Comparison of ENCODE assay signal across 8 cellular contexts in the genomic region with DNA sequence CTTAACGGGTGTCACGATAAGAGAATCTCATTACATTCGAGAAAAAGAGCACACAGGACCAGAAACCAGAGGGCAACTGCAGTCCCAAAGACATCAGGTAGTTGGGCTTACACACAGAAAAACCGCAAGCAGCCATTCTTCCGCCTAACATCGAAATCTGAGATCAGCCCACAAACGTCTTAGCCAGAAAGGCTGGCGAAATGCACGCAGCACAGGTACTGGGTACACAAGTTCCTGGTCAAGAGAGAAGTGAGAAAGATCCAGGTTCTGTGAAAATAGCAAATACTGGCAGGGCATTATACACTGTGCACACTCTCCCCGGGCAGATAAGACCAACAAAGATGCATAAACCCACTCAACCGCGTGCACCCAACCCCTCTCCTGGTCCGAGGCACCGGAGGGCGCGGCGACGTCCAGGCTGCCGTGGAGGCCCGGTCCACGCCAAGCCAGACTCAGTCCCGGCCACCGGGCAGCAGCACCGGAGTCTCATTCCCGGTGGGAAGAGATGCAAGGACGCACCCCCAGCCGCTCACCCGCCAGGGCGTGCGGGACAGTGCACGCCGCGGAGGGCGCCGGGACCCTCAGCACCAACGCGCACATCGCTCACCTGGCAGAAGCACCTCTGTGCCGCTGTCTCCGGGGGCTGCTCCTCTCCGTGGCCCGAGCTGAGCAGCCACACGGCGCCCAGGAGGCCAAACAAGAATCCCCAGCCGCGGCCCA. TPM values are rescaled to one million over a fixed set of nuclear protein-coding genes. Genes with fewer than 3 reads are reported as not detected.
DNase-seq lines count a peak whose midpoint lies in the region; ATAC-seq and TF ChIP-seq lines count a peak whose summit lies in the region.

No MANE protein-coding gene starts in this region.

- H4K20me1 ChIP-seq in OCI-LY1 (ENCODE audit: insufficient read depth, low read length) (no peaks in the 10 kb centered on the region), neural cell (ENCODE audit: insufficient read depth) (peaks cover 2% of the 10 kb centered on the region)

- H3K9ac ChIP-seq in OCI-LY1 (ENCODE audit: low read length), result peak overlapping the region; percentile 88
- H3K9ac ChIP-seq in neural cell (ENCODE audit: low read length), result peak overlapping the region; percentile 93

- H3K36me3 ChIP-seq in OCI-LY1 (ENCODE audit: insufficient read depth, low read length) (no peaks in the 10 kb centered on the region), neural cell (ENCODE audit: insufficient read depth, low read length) (no peaks in the 10 kb centered on the region)

- H3K9me3 ChIP-seq in OCI-LY1 (ENCODE audit: low read length) (no peaks in the 10 kb centered on the region), neural cell (ENCODE audit: low read length) (no peaks in the 10 kb centered on the region)

- H3K4me3 ChIP-seq in OCI-LY1 (ENCODE audit: low read depth, low read length, poor library complexity, severe bottlenecking), result peak overlapping the region; percentile 91
- peak overlapping the region; percentile 75 for H3K4me3 ChIP-seq in fibroblast of mammary gland (ENCODE audit: control insufficient read depth, low read depth, low read length)
- H3K4me3 ChIP-seq in neural cell (ENCODE audit: low read length), result peak overlapping the region; percentile 99

- ATAC-seq in HG03378 (IDR thresholded peaks at IDR 0.05; ENCODE audit: unreplicated experiment), result peak; percentile 68

- no peaks in the 10 kb centered on the region for H3F3A ChIP-seq in OCI-LY1 (ENCODE audit: insufficient read depth, low read length)
- peaks cover 5% of the 10 kb centered on the region for H3F3A ChIP-seq in neural cell (ENCODE audit: insufficient read depth, low read length, poor library complexity, severe bottlenecking)

- H3K27ac ChIP-seq in OCI-LY1 (ENCODE audit: low read depth, low read length, poor library complexity, severe bottlenecking) (peak overlapping the region; percentile 83), neural cell (ENCODE audit: low read length) (peak overlapping the region; percentile 84)

- peak overlapping the region; percentile 76 for H3K4me2 ChIP-seq in OCI-LY1 (ENCODE audit: low read length)
- H3K4me2 ChIP-seq in neural cell (ENCODE audit: low read length), result peak overlapping the region; percentile 79

- TF ChIP-seq RAD21 in neural cell (conservative IDR thresholded peaks at IDR 0.05), result no peak

- TF ChIP-seq CTCF in OCI-LY1 (IDR thresholded peaks at IDR 0.05; ENCODE audit: low read length) (no peak), fibroblast of mammary gland (conservative IDR thresholded peaks at IDR 0.05; ENCODE audit: control insufficient read depth, insufficient read depth, low read depth, low read length) (no peak), neural cell (IDR thresholded peaks at IDR 0.05; ENCODE audit: poor library complexity, severe bottlenecking) (no peak)

- H3K79me2 ChIP-seq in OCI-LY1 (ENCODE audit: insufficient read depth, low read length) (peaks cover 47% of the 10 kb centered on the region), neural cell (replicated peaks; ENCODE audit: insufficient read depth, low read length) (peaks cover 44% of the 10 kb centered on the region)

- DNase-seq in CD1c-positive myeloid dendritic cell (ENCODE audit: extremely low spot score) (peak; percentile 73), GM19240 (ENCODE audit: insufficient read length, low spot score) (peak; percentile 23), activated T-cell treated with anti-CD3 and anti-CD28 coated beads for 48 hours (ENCODE audit: low read depth) (peak; percentile 44), fibroblast of mammary gland (ENCODE audit: low read depth) (peak; percentile 56), superior temporal gyrus (ENCODE audit: extremely low spot score) (peak; percentile 42)

- peaks cover 29% of the 10 kb centered on the region for H3K4me1 ChIP-seq in OCI-LY1 (ENCODE audit: insufficient read depth, low read length, severe bottlenecking)

- peak; percentile 16 for TF ChIP-seq EP300 in neural cell (conservative IDR thresholded peaks at IDR 0.05; ENCODE audit: poor library complexity, severe bottlenecking)

- H3K27me3 ChIP-seq in OCI-LY1 (ENCODE audit: insufficient read depth, low read length) (no peaks in the 10 kb centered on the region), neural cell (ENCODE audit: insufficient read depth, low read depth, low read length) (no peaks in the 10 kb centered on the region)

- H3K9me2 ChIP-seq in OCI-LY1 (ENCODE audit: low read depth, low read length), result no peaks in the 10 kb centered on the region
- no peaks in the 10 kb centered on the region for H3K9me2 ChIP-seq in neural cell (ENCODE audit: insufficient read depth, low read length)

- H2AFZ ChIP-seq in OCI-LY1 (ENCODE audit: low read length), result peak overlapping the region; percentile 6; the same call in 1 of the 2 replicates
- peak overlapping the region; percentile 87 for H2AFZ ChIP-seq in neural cell (ENCODE audit: low read depth, low read length)

TF ChIP-seq in neural cell, 6 proteins besides CTCF, POLR2A, EP300 and RAD21:
- TF ChIP-seq EZH2 (IDR thresholded peaks at IDR 0.05; ENCODE audit: borderline replicate concordance, insufficient read depth, low read length, poor library complexity, severe bottlenecking), result no peak
- TF ChIP-seq, protein P1, sequence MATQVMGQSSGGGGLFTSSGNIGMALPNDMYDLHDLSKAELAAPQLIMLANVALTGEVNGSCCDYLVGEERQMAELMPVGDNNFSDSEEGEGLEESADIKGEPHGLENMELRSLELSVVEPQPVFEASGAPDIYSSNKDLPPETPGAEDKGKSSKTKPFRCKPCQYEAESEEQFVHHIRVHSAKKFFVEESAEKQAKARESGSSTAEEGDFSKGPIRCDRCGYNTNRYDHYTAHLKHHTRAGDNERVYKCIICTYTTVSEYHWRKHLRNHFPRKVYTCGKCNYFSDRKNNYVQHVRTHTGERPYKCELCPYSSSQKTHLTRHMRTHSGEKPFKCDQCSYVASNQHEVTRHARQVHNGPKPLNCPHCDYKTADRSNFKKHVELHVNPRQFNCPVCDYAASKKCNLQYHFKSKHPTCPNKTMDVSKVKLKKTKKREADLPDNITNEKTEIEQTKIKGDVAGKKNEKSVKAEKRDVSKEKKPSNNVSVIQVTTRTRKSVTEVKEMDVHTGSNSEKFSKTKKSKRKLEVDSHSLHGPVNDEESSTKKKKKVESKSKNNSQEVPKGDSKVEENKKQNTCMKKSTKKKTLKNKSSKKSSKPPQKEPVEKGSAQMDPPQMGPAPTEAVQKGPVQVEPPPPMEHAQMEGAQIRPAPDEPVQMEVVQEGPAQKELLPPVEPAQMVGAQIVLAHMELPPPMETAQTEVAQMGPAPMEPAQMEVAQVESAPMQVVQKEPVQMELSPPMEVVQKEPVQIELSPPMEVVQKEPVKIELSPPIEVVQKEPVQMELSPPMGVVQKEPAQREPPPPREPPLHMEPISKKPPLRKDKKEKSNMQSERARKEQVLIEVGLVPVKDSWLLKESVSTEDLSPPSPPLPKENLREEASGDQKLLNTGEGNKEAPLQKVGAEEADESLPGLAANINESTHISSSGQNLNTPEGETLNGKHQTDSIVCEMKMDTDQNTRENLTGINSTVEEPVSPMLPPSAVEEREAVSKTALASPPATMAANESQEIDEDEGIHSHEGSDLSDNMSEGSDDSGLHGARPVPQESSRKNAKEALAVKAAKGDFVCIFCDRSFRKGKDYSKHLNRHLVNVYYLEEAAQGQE (IDR thresholded peaks at IDR 0.05; ENCODE audit: borderline replicate concordance), result peak; percentile 3

RNA-seq across cellular contexts. Expression of a gene that starts 0.4 kb away (rescaled TPM):
- polyA plus RNA-seq in neural cell, result 43.9 and 45.7 TPM in 2 replicates
- polyA minus RNA-seq in neural cell, result 64.5 and 81.6 TPM in 2 replicates

RNA-seq across cellular contexts. Expression of a gene that starts 12.1 kb away (rescaled TPM):
- polyA plus RNA-seq in neural cell, result 228 and 254 TPM in 2 replicates
- 159 and 168 TPM in 2 replicates for polyA minus RNA-seq in neural cell

RNA-seq across cellular contexts. Expression of a gene that starts 35.0 kb away (rescaled TPM):
- polyA plus RNA-seq in neural cell, result 8.3 and 15.1 TPM in 2 replicates
- polyA minus RNA-seq in neural cell, result 27.5 and 27.7 TPM in 2 replicates

Comparison
In these comparisons a context has a peak if more than half of its experiments do, and no peak if none do; other contexts are left out.
1. Peak in every context shown above with its lines: DNase-seq, ATAC-seq, H3K4me3 ChIP-seq and H3K27ac ChIP-seq.
2. DNase-seq: peak in every context shown above with its lines; median percentile 73 in CD1c-positive myeloid dendritic cell; 56 in fibroblast of mammary gland; 44 in activated T-cell treated with anti-CD3 and anti-CD28 coated beads for 48 hours; 42 in superior temporal gyrus; 23 in GM19240.